Comparison of ENCODE assay signal across 8 cellular contexts in genomic region chr1:100455478-100456072, GRCh38.
A peak's percentile ranks its signal among the peaks of the same experiment; 100 is the strongest.
DNase-seq lines count a peak whose midpoint lies in the region; ATAC-seq and TF ChIP-seq lines count a peak whose summit lies in the region.

No MANE protein-coding gene starts in this region.

- CTCF ChIA-PET in CD8-positive, alpha-beta T cell (lab: Charles Lee), result interaction anchor here (0.5 to 9.5 kb wide), 30 partner anchors 12 to 413 kb away, joined by 3 to 82 read pairs (median 4); partner anchors contain the start of genes CDC14A and DBT

- H3K27me3 ChIP-seq in CD8-positive, alpha-beta T cell (ENCODE audit: insufficient read depth, low read length), result no peaks in the 10 kb centered on the region
- H3K27me3 ChIP-seq in lower lobe of right lung (ENCODE audit: low read depth), result no peaks in the 10 kb centered on the region

- peaks cover 71% of the 10 kb centered on the region for H3K4me1 Mint-ChIP-seq in CD8-positive, alpha-beta T cell (ENCODE audit: low read depth)
- H3K4me1 Mint-ChIP-seq in HFFc6 (ENCODE audit: low read depth), result peaks cover 9% of the 10 kb centered on the region
- peaks cover 42% of the 10 kb centered on the region for H3K4me1 Mint-ChIP-seq in activated T-helper 17 cell treated with anti-CD3 and anti-CD28 coated beads, Interleukin-2, amount 50 U/mL, for 72 hours

- peak; percentile 93 for TF ChIP-seq CTCF in CD8-positive, alpha-beta T cell (IDR thresholded peaks at IDR 0.05)
- TF ChIP-seq CTCF in HFFc6 (IDR thresholded peaks at IDR 0.05) (peak; percentile 85), lower lobe of right lung (IDR thresholded peaks at IDR 0.05) (peak; percentile 42)

- H3K27me3 Mint-ChIP-seq in CD8-positive, alpha-beta T cell (ENCODE audit: low read depth), result no peaks in the 10 kb centered on the region
- H3K27me3 Mint-ChIP-seq in HFFc6 (ENCODE audit: insufficient read depth), result no peaks in the 10 kb centered on the region
- no peaks in the 10 kb centered on the region for H3K27me3 Mint-ChIP-seq in activated T-helper 17 cell treated with anti-CD3 and anti-CD28 coated beads, Interleukin-2, amount 50 U/mL, for 72 hours

- H3K27ac ChIP-seq in CD8-positive, alpha-beta T cell (ENCODE audit: low read depth, low read length), result no peak overlapping the region
- no peak overlapping the region for H3K27ac ChIP-seq in lower lobe of right lung

- ATAC-seq in CD8-positive, alpha-beta T cell, result no peak
- ATAC-seq in activated T-helper 17 cell treated with anti-CD3 and anti-CD28 coated beads, Interleukin-2, amount 50 U/mL, for 72 hours (replicated peaks), result no peak
- ATAC-seq in lower lobe of right lung, result no peak
- ATAC-seq in HG02610 (IDR thresholded peaks at IDR 0.05; ENCODE audit: unreplicated experiment), result no peak

- POLR2A ChIA-PET in CD8-positive, alpha-beta T cell (lab: Charles Lee), result interaction anchor here (0.7 to 2.8 kb wide), 6 partner anchors 11 to 327 kb away, joined by 3 to 8 read pairs (median 3); partner anchors contain the start of gene CDC14A

- H3K9me3 ChIP-seq in CD8-positive, alpha-beta T cell (ENCODE audit: low read length), result no peaks in the 10 kb centered on the region
- H3K9me3 ChIP-seq in lower lobe of right lung, result no peaks in the 10 kb centered on the region

- no peak overlapping the region for H3K4me3 ChIP-seq in CD8-positive, alpha-beta T cell (ENCODE audit: low read depth, low read length)
- H3K4me3 ChIP-seq in lower lobe of right lung, result no peak overlapping the region

- no peak overlapping the region for H3K4me3 Mint-ChIP-seq in CD8-positive, alpha-beta T cell
- no peak overlapping the region for H3K4me3 Mint-ChIP-seq in HFFc6
- peak overlapping the region; percentile 25 for H3K4me3 Mint-ChIP-seq in activated T-helper 17 cell treated with anti-CD3 and anti-CD28 coated beads, Interleukin-2, amount 50 U/mL, for 72 hours

- H3K4me1 ChIP-seq in CD8-positive, alpha-beta T cell (ENCODE audit: insufficient read depth, low read length), result peaks cover 42% of the 10 kb centered on the region
- H3K4me1 ChIP-seq in lower lobe of right lung, result peaks cover 10% of the 10 kb centered on the region

- H3K27ac Mint-ChIP-seq in CD8-positive, alpha-beta T cell, result peak overlapping the region; percentile 70
- no peak overlapping the region for H3K27ac Mint-ChIP-seq in HFFc6
- H3K27ac Mint-ChIP-seq in activated T-helper 17 cell treated with anti-CD3 and anti-CD28 coated beads, Interleukin-2, amount 50 U/mL, for 72 hours, result peak overlapping the region; percentile 54

- H3K36me3 Mint-ChIP-seq in CD8-positive, alpha-beta T cell, result peaks cover 40% of the 10 kb centered on the region
- H3K36me3 Mint-ChIP-seq in HFFc6 (ENCODE audit: low read depth), result no peaks in the 10 kb centered on the region
- peaks cover 40% of the 10 kb centered on the region for H3K36me3 Mint-ChIP-seq in activated T-helper 17 cell treated with anti-CD3 and anti-CD28 coated beads, Interleukin-2, amount 50 U/mL, for 72 hours (ENCODE audit: low read depth)

- H3K9me3 Mint-ChIP-seq in CD8-positive, alpha-beta T cell, result no peaks in the 10 kb centered on the region
- H3K9me3 Mint-ChIP-seq in HFFc6, result no peaks in the 10 kb centered on the region
- H3K9me3 Mint-ChIP-seq in activated T-helper 17 cell treated with anti-CD3 and anti-CD28 coated beads, Interleukin-2, amount 50 U/mL, for 72 hours, result peaks cover 4% of the 10 kb centered on the region

- intact Hi-C loops in CD8-positive, alpha-beta T cell (cut with DNase I, micrococcal nuclease), result loop anchor here (2.0 to 10.0 kb wide), 10 partner anchors 15 to 421 kb away; partner anchors contain the start of genes CDC14A (in 1 of the 2), SASS6 (in 1 of the 2) and TRMT13 (in 1 of the 2)
- intact Hi-C loops in lower lobe of right lung (cut with DNase I), result no loop called here

- H3K36me3 ChIP-seq in CD8-positive, alpha-beta T cell (ENCODE audit: insufficient read depth, low read length), result no peaks in the 10 kb centered on the region
- no peaks in the 10 kb centered on the region for H3K36me3 ChIP-seq in lower lobe of right lung

- DNase-seq in CD8-positive, alpha-beta T cell, result no peak
- DNase-seq in HFFc6, result peak; percentile 5
- no peak for DNase-seq in lower lobe of right lung
- no peak for DNase-seq in C1 segment of cervical spinal cord (lab: John Stamatoyannopoulos, UW)
- no peak for DNase-seq in COLO668 (lab: John Stamatoyannopoulos, UW; ENCODE audit: unreplicated experiment)
- DNase-seq in NCI-H82 (lab: John Stamatoyannopoulos, UW), result no peak

Comparison
In these comparisons a context has a peak if more than half of its experiments do, and no peak if none do; other contexts are left out.
1. CTCF ChIP-seq: peak in every context shown above with its lines; median percentile 93 in CD8-positive, alpha-beta T cell; 85 in HFFc6; 42 in lower lobe of right lung.